9 cellular contexts compared by ENCODE assay signal in genomic region chr9:4680750-4681149, GRCh38. TPM values are rescaled to one million over a fixed set of nuclear protein-coding genes. Genes with fewer than 3 reads are reported as not detected.
DNase-seq lines count a peak whose midpoint lies in the region; ATAC-seq and TF ChIP-seq lines count a peak whose summit lies in the region.
"Had no signal": no experiment of that assay in that cellular context is flagged by ENCODE, and none has a peak within 500 bp of the region (broad histone marks: within the 10 kb centered on the region; RNA-seq: fewer than 3 reads in every experiment).

No MANE protein-coding gene starts in this region.

- H3K36me3 Mint-ChIP-seq in natural killer cell treated with Interleukin-12 subunit alpha and Interleukin-12 subunit beta and Interleukin-15 and Interleukin-18, amount 100 ng/mL, for 72 hours = peaks cover 5% of the 10 kb centered on the region

- in situ Hi-C loops in astrocyte of the cerebellum (cut with HindIII; ENCODE audit: low sequenced_read_pairs) = no loop called here

- no peak for TF ChIP-seq POLR2A in tibial nerve (IDR thresholded peaks at IDR 0.05)

- WGBS in tibial nerve, 2 donors = 36 to 38% methylated on average over 2 of the region's 2 CpGs

- no peak overlapping the region for H3K4me3 Mint-ChIP-seq in natural killer cell treated with Interleukin-12 subunit alpha and Interleukin-12 subunit beta and Interleukin-15 and Interleukin-18, amount 100 ng/mL, for 72 hours

- H3K36me3 ChIP-seq in tibial nerve = peaks cover 0 to 12% (median 0%) of the 10 kb centered on the region in 3 donors

- no peaks in the 10 kb centered on the region for H3K9me3 Mint-ChIP-seq in natural killer cell treated with Interleukin-12 subunit alpha and Interleukin-12 subunit beta and Interleukin-15 and Interleukin-18, amount 100 ng/mL, for 72 hours
- H3K9me3 Mint-ChIP-seq: activated naive CD4-positive, alpha-beta T cell treated with anti-CD3 and anti-CD28 coated beads, Interleukin-2, amount 50 U/mL, for 72 hours had no signal

- peak; percentile 31 for DNase-seq in NCI-H2171 treated with DMSO at 0.1 percent for 48 hours (lab: John Stamatoyannopoulos, UW)
- no peak for DNase-seq in NCI-H2171 (lab: John Stamatoyannopoulos, UW)
- no peak for DNase-seq in astrocyte of the cerebellum (ENCODE audit: low read depth)
- DNase-seq in kidney tubule cell (ENCODE audit: low spot score) = peak; percentile 16
- DNase-seq in tibial nerve (ENCODE audit: low spot score in 2 of 2) = no peak
- DNase-seq in NCI-H2029 (lab: John Stamatoyannopoulos, UW) = no peak
- DNase-seq in natural killer cell treated with Interleukin-12 subunit alpha and Interleukin-12 subunit beta and Interleukin-15 and Interleukin-18, amount 100 ng/mL, for 72 hours (ENCODE audit: low spot score) = no peak

- peaks cover 9 to 16% of the 10 kb centered on the region in 2 donors for H3K4me1 Mint-ChIP-seq in natural killer cell treated with Interleukin-12 subunit alpha and Interleukin-12 subunit beta and Interleukin-15 and Interleukin-18, amount 100 ng/mL, for 72 hours (ENCODE audit: low read depth in 2 of 2)

- no peak for TF ChIP-seq CTCF in astrocyte of the cerebellum (IDR thresholded peaks at IDR 0.05; ENCODE audit: low read depth, low read length, missing control alignments)
- TF ChIP-seq CTCF in tibial nerve (IDR thresholded peaks at IDR 0.05) = no peak

- no peaks in the 10 kb centered on the region for H3K27me3 ChIP-seq in tibial nerve

- no peak for TF ChIP-seq EP300 in tibial nerve (IDR thresholded peaks at IDR 0.05)

- peak overlapping the region; percentile 91 to 98 (median 98) for H3K27ac ChIP-seq in tibial nerve

- H3K4me1 ChIP-seq in tibial nerve = peaks cover 0 to 49% (median 15%) of the 10 kb centered on the region in 4 donors

- H3K27me3 Mint-ChIP-seq in natural killer cell treated with Interleukin-12 subunit alpha and Interleukin-12 subunit beta and Interleukin-15 and Interleukin-18, amount 100 ng/mL, for 72 hours = peaks cover 1 to 2% of the 10 kb centered on the region in 2 donors

- H3K9me3 ChIP-seq in tibial nerve = no peaks in the 10 kb centered on the region

- H3K27ac Mint-ChIP-seq in natural killer cell treated with Interleukin-12 subunit alpha and Interleukin-12 subunit beta and Interleukin-15 and Interleukin-18, amount 100 ng/mL, for 72 hours = no peak overlapping the region
- H3K27ac Mint-ChIP-seq: activated naive CD4-positive, alpha-beta T cell treated with anti-CD3 and anti-CD28 coated beads, Interleukin-2, amount 50 U/mL, for 72 hours had no signal

- H3K4me3 ChIP-seq in astrocyte of the cerebellum (ENCODE audit: low read depth, low read length) (peak overlapping the region; percentile 90), tibial nerve (peak overlapping the region; percentile 83 to 92 (median 87))

- no peak for ATAC-seq in natural killer cell treated with Interleukin-12 subunit alpha and Interleukin-12 subunit beta and Interleukin-15 and Interleukin-18, amount 100 ng/mL, for 72 hours
- ATAC-seq in HG02884 (IDR thresholded peaks at IDR 0.05; ENCODE audit: unreplicated experiment) = no peak

RNA-seq across cellular contexts. Expression of gene CDC37L1, which starts 1.4 kb away (rescaled TPM):
- total RNA-seq in tibial nerve = 10 to 100 TPM; 28.5 to 48.9 (median 38.0) TPM
- total RNA-seq in natural killer cell treated with Interleukin-12 subunit alpha and Interleukin-12 subunit beta and Interleukin-15 and Interleukin-18, amount 100 ng/mL, for 72 hours = 10 to 100 TPM in 1 of 2 donors, 1 to 10 TPM in 1; 9.0 to 11.7 TPM

RNA-seq across cellular contexts. Expression of gene SPATA6L, which starts 14.5 kb away (rescaled TPM):
- 1 to 10 TPM; 1.3 to 5.4 (median 3.8) TPM for total RNA-seq in tibial nerve
- 1 to 10 TPM in 1 of 2 donors, under 1 TPM in 1; 0.78 to 2.6 TPM for total RNA-seq in natural killer cell treated with Interleukin-12 subunit alpha and Interleukin-12 subunit beta and Interleukin-15 and Interleukin-18, amount 100 ng/mL, for 72 hours

RNA-seq across cellular contexts. Expression of gene PLPP6, which starts 18.7 kb away (rescaled TPM):
- total RNA-seq in tibial nerve = 1 to 10 TPM; 4.2 to 8.0 (median 5.6) TPM
- 1 to 10 TPM; 3.8 to 5.9 TPM for total RNA-seq in natural killer cell treated with Interleukin-12 subunit alpha and Interleukin-12 subunit beta and Interleukin-15 and Interleukin-18, amount 100 ng/mL, for 72 hours

Comparison
In these comparisons a context has a peak if more than half of its experiments do, and no peak if none do; other contexts are left out.
1. DNase-seq: peak in NCI-H2171 treated with DMSO at 0.1 percent for 48 hours (single experiment) and kidney tubule cell (single experiment); none in NCI-H2171 (single experiment), astrocyte of the cerebellum (single experiment), tibial nerve (0 of 2), NCI-H2029 (single experiment) and natural killer cell treated with Interleukin-12 subunit alpha and Interleukin-12 subunit beta and Interleukin-15 and Interleukin-18, amount 100 ng/mL, for 72 hours (single experiment).